Comparison of ENCODE assay signal across 23 cellular contexts in genomic region chr4:104596189-104596588, GRCh38.
"Had no signal": no experiment of that assay in that cellular context is flagged by ENCODE, and none has a peak within 500 bp of the region (broad histone marks: within the 10 kb centered on the region; RNA-seq: fewer than 3 reads in every experiment).

No MANE protein-coding gene starts in this region.

- H3K36me3 Mint-ChIP-seq: activated CD8-positive, alpha-beta memory T cell treated with anti-CD3 and anti-CD28 coated beads, Interleukin-2, amount 10 ng/mL, durations not matched to agents 7 days and 5 days; activated naive CD4-positive, alpha-beta T cell treated with anti-CD3 and anti-CD28 coated beads, Interleukin-2, amount 50 U/mL, for 24 hours; WTC11 had no signal

- H3K9me3 ChIP-seq: breast epithelium, MG63, SJCRH30 had no signal

- H3K27me3 Mint-ChIP-seq: activated CD4-positive, alpha-beta T cell treated with anti-CD3 and anti-CD28 coated beads, Interleukin-2, amount 10 ng/mL, durations not matched to agents 24 days and 14 days; activated CD8-positive, alpha-beta memory T cell treated with anti-CD3 and anti-CD28 coated beads, Interleukin-2, amount 10 ng/mL, durations not matched to agents 7 days and 5 days had no signal

- H3K4me3 ChIP-seq: breast epithelium, coronary artery, MG63, PC-9, SJCRH30 had no signal

- H3K27me3 ChIP-seq: breast epithelium, MG63, SJCRH30 had no signal

- H2AFZ ChIP-seq: PC-9 had no signal

- DNase-seq: activated CD4-positive, alpha-beta T cell treated with anti-CD3 and anti-CD28 coated beads for 1 hour; activated CD4-positive, alpha-beta T cell treated with anti-CD3 and anti-CD28 coated beads, Interleukin-2, amount 10 ng/mL, durations not matched to agents 24 days and 14 days; activated CD4-positive, alpha-beta T cell treated with anti-CD3 and anti-CD28 coated beads, Interleukin-2, amount 50 U/mL, for 48 hours; activated CD8-positive, alpha-beta memory T cell treated with anti-CD3 and anti-CD28 coated beads, Interleukin-2, amount 10 ng/mL, durations not matched to agents 7 days and 5 days; activated effector memory CD4-positive, alpha-beta T cell treated with Interleukin-2 at 50 U/mL for 16 hours; activated naive CD4-positive, alpha-beta T cell; activated T-cell treated with anti-CD3 and anti-CD28 coated beads, Interleukin-2, amount 50 U/mL, for 24 hours; aorta; caudate nucleus; MG63; NCI-H1105 treated with DMSO at 0.1 percent for 48 hours; NCI-H1436 treated with DMSO at 0.1 percent for 48 hours; NCI-H187; NCI-H2081; NCI-H510A treated with DMSO at 0.1 percent for 48 hours; PC-9; SJCRH30 had no signal

- ATAC-seq: activated CD8-positive, alpha-beta memory T cell treated with anti-CD3 and anti-CD28 coated beads, Interleukin-2, amount 10 ng/mL, durations not matched to agents 7 days and 5 days; WTC11 had no signal

- H3K27ac Mint-ChIP-seq: activated CD4-positive, alpha-beta T cell treated with anti-CD3 and anti-CD28 coated beads, Interleukin-2, amount 10 ng/mL, durations not matched to agents 24 days and 14 days; activated CD8-positive, alpha-beta memory T cell treated with anti-CD3 and anti-CD28 coated beads, Interleukin-2, amount 10 ng/mL, durations not matched to agents 7 days and 5 days; activated naive CD4-positive, alpha-beta T cell treated with anti-CD3 and anti-CD28 coated beads, Interleukin-2, amount 50 U/mL, for 24 hours; activated T-cell treated with anti-CD3 and anti-CD28 coated beads, Interleukin-2, amount 50 U/mL, for 24 hours; activated T-helper 1 cell treated with anti-CD3 and anti-CD28 coated beads, Interleukin-12 subunit alpha, Interleukin-12 subunit beta, Interleukin-2, Interleukin-4 antibody, amounts not matched to agents 30 ng/mL and 10 ng/mL and 1 ng/mL, durations not matched to agents 14 hours and 24 hours and 36 hours; T-helper 1 cell treated with Interleukin-12 subunit alpha and Interleukin-12 subunit beta and Interleukin-4 antibody, amounts not matched to agents 30 μg/mL and 1 μg/mL, for 36 hours; WTC11 had no signal

- H3K27ac ChIP-seq: breast epithelium, coronary artery, PC-9, SJCRH30 had no signal

- H3K4me2 ChIP-seq: PC-9 had no signal

- H3K4me1 ChIP-seq: breast epithelium, SJCRH30 had no signal

- H3K4me1 Mint-ChIP-seq: activated CD4-positive, alpha-beta T cell treated with anti-CD3 and anti-CD28 coated beads, Interleukin-2, amount 10 ng/mL, durations not matched to agents 24 days and 14 days; activated CD8-positive, alpha-beta memory T cell treated with anti-CD3 and anti-CD28 coated beads, Interleukin-2, amount 10 ng/mL, durations not matched to agents 7 days and 5 days; activated naive CD4-positive, alpha-beta T cell treated with anti-CD3 and anti-CD28 coated beads, Interleukin-2, amount 50 U/mL, for 24 hours had no signal

- H3K4me3 Mint-ChIP-seq: activated CD4-positive, alpha-beta T cell treated with anti-CD3 and anti-CD28 coated beads, Interleukin-2, amount 10 ng/mL, durations not matched to agents 24 days and 14 days; activated CD8-positive, alpha-beta memory T cell treated with anti-CD3 and anti-CD28 coated beads, Interleukin-2, amount 10 ng/mL, durations not matched to agents 7 days and 5 days; activated naive CD4-positive, alpha-beta T cell treated with anti-CD3 and anti-CD28 coated beads, Interleukin-2, amount 50 U/mL, for 24 hours; activated T-cell treated with anti-CD3 and anti-CD28 coated beads, Interleukin-2, amount 50 U/mL, for 24 hours; activated T-helper 1 cell treated with anti-CD3 and anti-CD28 coated beads, Interleukin-12 subunit alpha, Interleukin-12 subunit beta, Interleukin-2, Interleukin-4 antibody, amounts not matched to agents 30 ng/mL and 10 ng/mL and 1 ng/mL, durations not matched to agents 14 hours and 24 hours and 36 hours; T-helper 1 cell treated with Interleukin-12 subunit alpha and Interleukin-12 subunit beta and Interleukin-4 antibody, amounts not matched to agents 30 μg/mL and 1 μg/mL, for 36 hours; WTC11 had no signal

- H3K9me3 Mint-ChIP-seq: activated CD4-positive, alpha-beta T cell treated with anti-CD3 and anti-CD28 coated beads, Interleukin-2, amount 10 ng/mL, durations not matched to agents 24 days and 14 days; activated naive CD4-positive, alpha-beta T cell treated with anti-CD3 and anti-CD28 coated beads, Interleukin-2, amount 50 U/mL, for 24 hours; activated T-cell treated with anti-CD3 and anti-CD28 coated beads, Interleukin-2, amount 50 U/mL, for 24 hours; activated T-helper 1 cell treated with anti-CD3 and anti-CD28 coated beads, Interleukin-12 subunit alpha, Interleukin-12 subunit beta, Interleukin-2, Interleukin-4 antibody, amounts not matched to agents 30 ng/mL and 10 ng/mL and 1 ng/mL, durations not matched to agents 14 hours and 24 hours and 36 hours; T-helper 1 cell treated with Interleukin-12 subunit alpha and Interleukin-12 subunit beta and Interleukin-4 antibody, amounts not matched to agents 30 μg/mL and 1 μg/mL, for 36 hours; WTC11 had no signal

- H3K36me3 ChIP-seq: breast epithelium, MG63, SJCRH30 had no signal
